10 cellular contexts compared by ENCODE assay signal in genomic region chr22:42316988-42317387, GRCh38. TPM values are rescaled to one million over a fixed set of nuclear protein-coding genes. Genes with fewer than 3 reads are reported as not detected.
DNase-seq lines count a peak whose midpoint lies in the region; ATAC-seq and TF ChIP-seq lines count a peak whose summit lies in the region.
"Had no signal": no experiment of that assay in that cellular context is flagged by ENCODE, and none has a peak within 500 bp of the region (broad histone marks: within the 10 kb centered on the region; RNA-seq: fewer than 3 reads in every experiment).

No MANE protein-coding gene starts in this region.

- peak overlapping the region; percentile 60 for H3K4me3 Mint-ChIP-seq in CD8-positive, alpha-beta T cell
- peak overlapping the region; percentile 16 to 87 (median 60) for H3K4me3 Mint-ChIP-seq in naive thymus-derived CD8-positive, alpha-beta T cell
- H3K4me3 Mint-ChIP-seq: dendritic cell treated with granulocyte-macrophage colony-stimulating factor and Interleukin-4, amounts not matched to agents 40 ng/mL and 50 ng/mL, for 4 days had no signal

- intact Hi-C loops in CD8-positive, alpha-beta T cell (cut with DNase I, micrococcal nuclease), result loop anchor here in 1 of 2 experiments (10.0 kb wide), 1 partner anchor 222 kb away; the partner anchor contains the start of gene NDUFA6

- H3K27ac ChIP-seq in CD8-positive, alpha-beta T cell (ENCODE audit: low read depth, low read length), result peak overlapping the region; percentile 33
- no peak overlapping the region for H3K27ac ChIP-seq in WERI-Rb-1
- H3K27ac ChIP-seq: thoracic aorta had no signal

- H3K9me3 ChIP-seq in CD8-positive, alpha-beta T cell (ENCODE audit: low read length), result no peaks in the 10 kb centered on the region
- H3K9me3 ChIP-seq in WERI-Rb-1 (ENCODE audit: severe bottlenecking), result no peaks in the 10 kb centered on the region
- H3K9me3 ChIP-seq: thoracic aorta had no signal

- H3K4me1 ChIP-seq in CD8-positive, alpha-beta T cell (ENCODE audit: insufficient read depth, low read length), result peaks cover 59% of the 10 kb centered on the region

- peak overlapping the region; percentile 88 for H3K27ac Mint-ChIP-seq in CD8-positive, alpha-beta T cell
- H3K27ac Mint-ChIP-seq in naive thymus-derived CD8-positive, alpha-beta T cell, result peak overlapping the region; percentile 75 to 94 (median 90)
- H3K27ac Mint-ChIP-seq: dendritic cell treated with granulocyte-macrophage colony-stimulating factor and Interleukin-4, amounts not matched to agents 40 ng/mL and 50 ng/mL, for 4 days had no signal

- no peaks in the 10 kb centered on the region for H3K36me3 ChIP-seq in CD8-positive, alpha-beta T cell (ENCODE audit: insufficient read depth, low read length)
- peaks cover 1% of the 10 kb centered on the region; the same call in 1 of the 2 replicates for H3K36me3 ChIP-seq in WERI-Rb-1
- H3K36me3 ChIP-seq: thoracic aorta had no signal

- no peaks in the 10 kb centered on the region for H3K27me3 ChIP-seq in CD8-positive, alpha-beta T cell (ENCODE audit: insufficient read depth, low read length)
- H3K27me3 ChIP-seq in WERI-Rb-1 (ENCODE audit: insufficient read depth, low read depth, severe bottlenecking), result no peaks in the 10 kb centered on the region

- H3K9me3 Mint-ChIP-seq in CD8-positive, alpha-beta T cell, result no peaks in the 10 kb centered on the region
- H3K9me3 Mint-ChIP-seq in naive thymus-derived CD8-positive, alpha-beta T cell, result no peaks in the 10 kb centered on the region
- H3K9me3 Mint-ChIP-seq: dendritic cell treated with granulocyte-macrophage colony-stimulating factor and Interleukin-4, amounts not matched to agents 40 ng/mL and 50 ng/mL, for 4 days had no signal

- no peaks in the 10 kb centered on the region for H3K27me3 Mint-ChIP-seq in CD8-positive, alpha-beta T cell (ENCODE audit: low read depth)
- peaks cover 0 to 2% (median 0%) of the 10 kb centered on the region in 5 donors for H3K27me3 Mint-ChIP-seq in naive thymus-derived CD8-positive, alpha-beta T cell

- H3K4me1 Mint-ChIP-seq in CD8-positive, alpha-beta T cell (ENCODE audit: low read depth), result peaks cover 30% of the 10 kb centered on the region
- H3K4me1 Mint-ChIP-seq in naive thymus-derived CD8-positive, alpha-beta T cell, result peaks cover 28 to 55% (median 45%) of the 10 kb centered on the region in 4 donors

- CTCF ChIA-PET in CD8-positive, alpha-beta T cell (lab: Charles Lee), result no interaction called here

- POLR2A ChIA-PET in CD8-positive, alpha-beta T cell (lab: Charles Lee), result no interaction called here
- POLR2A ChIA-PET in naive thymus-derived CD8-positive, alpha-beta T cell (lab: Charles Lee), result interaction anchor here (0.8 to 1.7 kb wide), 5 partner anchors 10 to 46 kb away, joined by 3 to 7 read pairs (median 4); no protein-coding TSS in a partner anchor

- no peaks in the 10 kb centered on the region for H3K36me3 Mint-ChIP-seq in CD8-positive, alpha-beta T cell
- H3K36me3 Mint-ChIP-seq in naive thymus-derived CD8-positive, alpha-beta T cell, result no peaks in the 10 kb centered on the region

- ATAC-seq in CD8-positive, alpha-beta T cell, result peak; percentile 86
- ATAC-seq in naive thymus-derived CD8-positive, alpha-beta T cell, result peak; percentile 80 to 91
- ATAC-seq in HG02938 (IDR thresholded peaks at IDR 0.05; ENCODE audit: unreplicated experiment), result no peak
- ATAC-seq in GM19023 (IDR thresholded peaks at IDR 0.05; ENCODE audit: unreplicated experiment), result no peak

- TF ChIP-seq CTCF in CD8-positive, alpha-beta T cell (IDR thresholded peaks at IDR 0.05), result no peak
- TF ChIP-seq CTCF in WERI-Rb-1 (IDR thresholded peaks at IDR 0.05; ENCODE audit: low read depth, low read length), result no peak

- no peak overlapping the region for H3K4me3 ChIP-seq in CD8-positive, alpha-beta T cell (ENCODE audit: low read depth, low read length)
- no peak overlapping the region for H3K4me3 ChIP-seq in WERI-Rb-1 (ENCODE audit: low read depth, low read length)
- H3K4me3 ChIP-seq: thoracic aorta had no signal

- peak; percentile 16 to 80 (median 56) for DNase-seq in CD8-positive, alpha-beta T cell
- DNase-seq in NCI-H446 (lab: John Stamatoyannopoulos, UW), result peak; percentile 66 to 78
- DNase-seq in astrocyte of the hippocampus (ENCODE audit: low read depth, low spot score), result peak; percentile 87
- peak in 6 of 10 donors; percentile 26 to 76 (median 36) for DNase-seq in naive thymus-derived CD8-positive, alpha-beta T cell
- DNase-seq in NCI-H1092 (lab: John Stamatoyannopoulos, UW), result no peak
- no peak for DNase-seq in WERI-Rb-1

RNA-seq across cellular contexts. Expression of gene TCF20, which starts 46.5 kb away (rescaled TPM):
- 10 to 100 TPM; 50.7 to 60.6 TPM for total RNA-seq in CD8-positive, alpha-beta T cell
- total RNA-seq in naive thymus-derived CD8-positive, alpha-beta T cell, result 100 to 1,000 TPM in 1 of 2 experiments, 10 to 100 TPM in 1; 98.2 to 109 TPM
- 1 to 10 TPM; 1.3 to 3.4 (median 2.4) TPM for polyA plus RNA-seq in naive thymus-derived CD8-positive, alpha-beta T cell

Comparison
In these comparisons a context has a peak if more than half of its experiments do, and no peak if none do; other contexts are left out.
1. ATAC-seq: peak in CD8-positive, alpha-beta T cell (single experiment) and naive thymus-derived CD8-positive, alpha-beta T cell (2 of 2); none in HG02938 (single experiment) and GM19023 (single experiment).
2. DNase-seq: peak in CD8-positive, alpha-beta T cell (7 of 7), NCI-H446 (2 of 2), astrocyte of the hippocampus (single experiment) and naive thymus-derived CD8-positive, alpha-beta T cell (6 of 10); none in NCI-H1092 (single experiment) and WERI-Rb-1 (single experiment).